In the genomic region with DNA sequence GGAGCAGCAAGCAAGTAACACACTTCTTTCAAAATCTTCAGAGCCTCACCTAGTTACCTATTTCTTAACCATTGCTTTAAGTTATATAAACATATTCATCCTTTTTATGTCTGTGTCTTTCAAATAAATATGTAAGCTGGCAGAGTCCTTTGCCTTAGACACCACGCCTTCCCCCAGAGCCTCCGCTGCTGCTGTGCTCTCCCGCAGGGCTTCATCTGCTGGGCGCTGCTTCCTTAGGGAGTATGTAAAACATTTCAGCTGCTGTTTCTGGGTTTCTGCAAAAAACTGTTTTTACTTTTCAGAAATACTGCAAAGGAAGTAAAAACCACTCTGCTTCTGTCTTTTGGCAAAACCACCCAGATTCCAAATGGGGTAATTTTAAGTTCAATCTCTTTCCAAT, we compare ENCODE assay signal across 20 cellular contexts.
A peak's percentile ranks its signal among the peaks of the same experiment; 100 is the strongest.
DNase-seq lines count a peak whose midpoint lies in the region; TF ChIP-seq lines count a peak whose summit lies in the region.
"Had no signal": no experiment of that assay in that cellular context is flagged by ENCODE, and none has a peak within 500 bp of the region (broad histone marks: within the 10 kb centered on the region; RNA-seq: fewer than 3 reads in every experiment).

No MANE protein-coding gene starts in this region.

- peaks cover 10% of the 10 kb centered on the region for H3K9me3 Mint-ChIP-seq in MCF 10A (ENCODE audit: unreplicated experiment)
- H3K9me3 Mint-ChIP-seq in activated T-helper 1 cell treated with anti-CD3 and anti-CD28 coated beads, Interleukin-12 subunit alpha, Interleukin-12 subunit beta, Interleukin-2, Interleukin-4 antibody, amounts not matched to agents 30 ng/mL and 10 ng/mL and 1 ng/mL, durations not matched to agents 14 hours and 24 hours and 36 hours: peaks cover 6% of the 10 kb centered on the region
- peaks cover 6% of the 10 kb centered on the region for H3K9me3 Mint-ChIP-seq in type B pancreatic cell

- H3K27me3 ChIP-seq in breast epithelium (no peaks in the 10 kb centered on the region), mesenchymal stem cell (ENCODE audit: control insufficient read depth in 1 of 2, insufficient read depth in 1 of 2, low read length in 2 of 2) (no peaks in the 10 kb centered on the region)
- H3K27me3 ChIP-seq: foreskin keratinocyte, upper lobe of right lung had no signal

- H3K9me3 ChIP-seq in breast epithelium (no peaks in the 10 kb centered on the region), mesenchymal stem cell (ENCODE audit: control insufficient read depth, low read length) (peaks cover 1% of the 10 kb centered on the region)
- H3K9me3 ChIP-seq: upper lobe of right lung had no signal

- no TSS peak for BruUV-seq in MCF 10A (replicated peaks; lab: Mats Ljungman, UMichigan)

- H3K27ac Mint-ChIP-seq in MCF 10A (ENCODE audit: low read depth, unreplicated experiment) (peak overlapping the region; percentile 44), type B pancreatic cell (no peak overlapping the region)
- peak overlapping the region; percentile 95 for H3K27ac Mint-ChIP-seq in activated T-helper 1 cell treated with anti-CD3 and anti-CD28 coated beads, Interleukin-12 subunit alpha, Interleukin-12 subunit beta, Interleukin-2, Interleukin-4 antibody, amounts not matched to agents 30 ng/mL and 10 ng/mL and 1 ng/mL, durations not matched to agents 14 hours and 24 hours and 36 hours

- no peak overlapping the region for H3K4ac ChIP-seq in mesenchymal stem cell (ENCODE audit: low read depth in 1 of 2, low read length in 2 of 2)

- peaks cover 14% of the 10 kb centered on the region for H3K79me1 ChIP-seq in mesenchymal stem cell (replicated peaks; ENCODE audit: low read length, poor library complexity, severe bottlenecking)

- H3K18ac ChIP-seq in mesenchymal stem cell (ENCODE audit: low read depth in 1 of 2, low read length in 2 of 2): no peak overlapping the region

- WGBS in mesenchymal stem cell: 96% methylated on average over 4 of the region's 4 CpGs

- no peak overlapping the region for H4K91ac ChIP-seq in mesenchymal stem cell (ENCODE audit: low read length)

- H2AK5ac ChIP-seq in mesenchymal stem cell (ENCODE audit: low read length, severe bottlenecking): no peak overlapping the region

- POLR2A ChIA-PET in MCF 10A (lab: Yijun Ruan, JAX): interaction anchor here (1.0 to 2.4 kb wide), 4 partner anchors 14 to 233 kb away, joined by 3 to 9 read pairs (median 4); a partner anchor contains a TSS

- DNase-seq in MCF 10A (ENCODE audit: unreplicated experiment): no peak
- DNase-seq in breast epithelium (ENCODE audit: low spot score in 2 of 2): no peak
- DNase-seq in activated T-helper 1 cell treated with anti-CD3 and anti-CD28 coated beads, Interleukin-12 subunit alpha, Interleukin-12 subunit beta, Interleukin-2, Interleukin-4 antibody, amounts not matched to agents 30 ng/mL and 10 ng/mL and 1 ng/mL, durations not matched to agents 14 hours and 24 hours and 36 hours (ENCODE audit: low spot score): no peak
- no peak for DNase-seq in mesenchymal stem cell
- DNase-seq in stimulated activated naive CD4-positive, alpha-beta T cell treated with Interleukin-2 at 50 U/mL for 16 hours (lab: John Stamatoyannopoulos, UW): no peak
- no peak for DNase-seq in type B pancreatic cell (ENCODE audit: extremely low spot score, unreplicated experiment)
- no peak for DNase-seq in SKM-1 (lab: John Stamatoyannopoulos, UW; ENCODE audit: unreplicated experiment)
- DNase-seq: activated CD4-positive, alpha-beta T cell treated with anti-CD3 and anti-CD28 coated beads for 4 hours; foreskin keratinocyte; GOT3; kidney glomerular epithelial cell; NCI-H1436; NCI-H2171; NCI-H774; occipital lobe; PC-9; right cardiac atrium; stimulated activated CD4-positive, alpha-beta T cell treated with anti-CD3 and anti-CD28 coated beads, Interleukin-15, amount 100 ng/mL, for 24 hours; stimulated activated naive CD4-positive, alpha-beta T cell; upper lobe of right lung had no signal

- H3K23ac ChIP-seq in mesenchymal stem cell (ENCODE audit: low read length in 2 of 2): no peak overlapping the region

- no peak overlapping the region for H2BK12ac ChIP-seq in mesenchymal stem cell (ENCODE audit: low read length in 2 of 2)

- H3K27me3 Mint-ChIP-seq in MCF 10A (ENCODE audit: insufficient read depth, unreplicated experiment) (no peaks in the 10 kb centered on the region), type B pancreatic cell (no peaks in the 10 kb centered on the region)
- no peaks in the 10 kb centered on the region for H3K27me3 Mint-ChIP-seq in activated T-helper 1 cell treated with anti-CD3 and anti-CD28 coated beads, Interleukin-12 subunit alpha, Interleukin-12 subunit beta, Interleukin-2, Interleukin-4 antibody, amounts not matched to agents 30 ng/mL and 10 ng/mL and 1 ng/mL, durations not matched to agents 14 hours and 24 hours and 36 hours (ENCODE audit: insufficient read depth)

- H2BK15ac ChIP-seq in mesenchymal stem cell (ENCODE audit: low read depth, poor library complexity, severe bottlenecking): no peak overlapping the region

- H3K36me3 ChIP-seq in breast epithelium: no peaks in the 10 kb centered on the region
- H3K36me3 ChIP-seq in mesenchymal stem cell (ENCODE audit: control insufficient read depth in 1 of 2, insufficient read depth in 2 of 2, low read depth in 1 of 2, low read length in 2 of 2): peaks cover 10 to 71% of the 10 kb centered on the region in 2 experiments

- no peaks in the 10 kb centered on the region for H3K4me1 ChIP-seq in breast epithelium
- H3K4me1 ChIP-seq in mesenchymal stem cell (ENCODE audit: control insufficient read depth, insufficient read depth, low read depth, low read length): peaks cover 2% of the 10 kb centered on the region
- H3K4me1 ChIP-seq: foreskin keratinocyte had no signal

- CTCF ChIA-PET in MCF 10A (lab: Yijun Ruan, JAX): interaction anchor here (1.0 to 3.0 kb wide), 2 partner anchors 15 to 19 kb away, joined by 4 to 17 read pairs; no protein-coding TSS in a partner anchor

- H3K36me3 Mint-ChIP-seq in MCF 10A (ENCODE audit: insufficient read depth, unreplicated experiment) (peaks cover 90% of the 10 kb centered on the region), type B pancreatic cell (peaks cover 52% of the 10 kb centered on the region)
- H3K36me3 Mint-ChIP-seq in activated T-helper 1 cell treated with anti-CD3 and anti-CD28 coated beads, Interleukin-12 subunit alpha, Interleukin-12 subunit beta, Interleukin-2, Interleukin-4 antibody, amounts not matched to agents 30 ng/mL and 10 ng/mL and 1 ng/mL, durations not matched to agents 14 hours and 24 hours and 36 hours (ENCODE audit: low read depth): peaks cover 75% of the 10 kb centered on the region

- H3K4me3 Mint-ChIP-seq in MCF 10A (ENCODE audit: unreplicated experiment) (no peak overlapping the region), type B pancreatic cell (no peak overlapping the region)
- H3K4me3 Mint-ChIP-seq in activated T-helper 1 cell treated with anti-CD3 and anti-CD28 coated beads, Interleukin-12 subunit alpha, Interleukin-12 subunit beta, Interleukin-2, Interleukin-4 antibody, amounts not matched to agents 30 ng/mL and 10 ng/mL and 1 ng/mL, durations not matched to agents 14 hours and 24 hours and 36 hours: peak overlapping the region; percentile 37

- H3K27ac ChIP-seq in breast epithelium (no peak overlapping the region), mesenchymal stem cell (ENCODE audit: low read length, poor library complexity, severe bottlenecking) (peak overlapping the region; percentile 54)
- H3K27ac ChIP-seq: foreskin keratinocyte, PC-9, upper lobe of right lung had no signal

- TF ChIP-seq POLR2A in breast epithelium (IDR thresholded peaks at IDR 0.05): no peak

- TF ChIP-seq CTCF in MCF 10A (IDR thresholded peaks at IDR 0.05; ENCODE audit: unreplicated experiment) (no peak), breast epithelium (IDR thresholded peaks at IDR 0.05) (no peak), type B pancreatic cell (conservative IDR thresholded peaks at IDR 0.05) (no peak)

- H3K4me3 ChIP-seq in breast epithelium: no peak overlapping the region
- H3K4me3 ChIP-seq in mesenchymal stem cell (ENCODE audit: insufficient read depth in 1 of 2, low read depth in 1 of 2, low read length in 2 of 2): no peak overlapping the region
- H3K4me3 ChIP-seq: PC-9, upper lobe of right lung had no signal

- H2AFZ ChIP-seq in mesenchymal stem cell (ENCODE audit: low read depth, low read length): no peak overlapping the region
- H2AFZ ChIP-seq: PC-9 had no signal

- H2BK120ac ChIP-seq in mesenchymal stem cell (ENCODE audit: low read depth, low read length): no peak overlapping the region

- no peak overlapping the region for H3K14ac ChIP-seq in mesenchymal stem cell (ENCODE audit: low read length in 2 of 2)

- intact Hi-C loops in MCF 10A (cut with micrococcal nuclease): no loop called here
- intact Hi-C loops in breast epithelium (cut with DNase I; ENCODE audit: low total_unique reads): no loop called here
- intact Hi-C loops in activated T-helper 1 cell treated with anti-CD3 and anti-CD28 coated beads, Interleukin-12 subunit alpha, Interleukin-12 subunit beta, Interleukin-2, Interleukin-4 antibody, amounts not matched to agents 30 ng/mL and 10 ng/mL and 1 ng/mL, durations not matched to agents 14 hours and 24 hours and 36 hours (cut with micrococcal nuclease): loop anchor here (1.0 to 10.0 kb wide), 7 partner anchors 17 to 330 kb away; a partner anchor contains a TSS

- H2BK5ac ChIP-seq in mesenchymal stem cell (ENCODE audit: low read depth, low read length, poor library complexity, severe bottlenecking): no peak overlapping the region

- no peak overlapping the region for H4K8ac ChIP-seq in mesenchymal stem cell (ENCODE audit: low read length)

- no peak overlapping the region for H3K9ac ChIP-seq in mesenchymal stem cell (ENCODE audit: low read length)

- H3K4me1 Mint-ChIP-seq in MCF 10A (ENCODE audit: insufficient read depth, unreplicated experiment) (peaks cover 4% of the 10 kb centered on the region), type B pancreatic cell (ENCODE audit: unreplicated experiment) (peaks cover 7% of the 10 kb centered on the region)
- peaks cover 75% of the 10 kb centered on the region for H3K4me1 Mint-ChIP-seq in activated T-helper 1 cell treated with anti-CD3 and anti-CD28 coated beads, Interleukin-12 subunit alpha, Interleukin-12 subunit beta, Interleukin-2, Interleukin-4 antibody, amounts not matched to agents 30 ng/mL and 10 ng/mL and 1 ng/mL, durations not matched to agents 14 hours and 24 hours and 36 hours (ENCODE audit: low read depth)

- H3K4me2 ChIP-seq in mesenchymal stem cell (ENCODE audit: low read length, poor library complexity, severe bottlenecking): no peak overlapping the region
- H3K4me2 ChIP-seq: PC-9 had no signal
